In genomic region chr2:183998797-183999190, GRCh38 we compare ENCODE assay signal across 1 cellular context.
TF ChIP-seq lines count a peak whose summit lies in the region.

No MANE protein-coding gene starts in this region.

TF ChIP-seq in SK-N-SH treated with all-trans-retinoic acid at 6 μM for 48 hours, 23 proteins besides CTCF, POLR2A, EP300 and RAD21 (continued from another document):
- TF ChIP-seq TCF4 (CRISPR knock-in tag; IDR thresholded peaks at IDR 0.05; ENCODE audit: borderline replicate concordance) (no peak), ISL1 (CRISPR knock-in tag; IDR thresholded peaks at IDR 0.05) (no peak), ESRRG (CRISPR knock-in tag; IDR thresholded peaks at IDR 0.05) (no peak), RARB (CRISPR knock-in tag; IDR thresholded peaks at IDR 0.05) (no peak), ARNTL (CRISPR knock-in tag; IDR thresholded peaks at IDR 0.05; ENCODE audit: borderline replicate concordance, low read depth) (no peak), ZNF70 (CRISPR knock-in tag; IDR thresholded peaks at IDR 0.05) (no peak), ZNF565 (CRISPR knock-in tag; conservative IDR thresholded peaks at IDR 0.05; ENCODE audit: low read depth) (no peak)
